ENCODE assay signal across 2 cellular contexts in genomic region chr13:41919031-41919740, GRCh38.
TF ChIP-seq lines count a peak whose summit lies in the region.

No MANE protein-coding gene starts in this region.

TF ChIP-seq in GM23338, 12 proteins besides CTCF, POLR2A, EP300 and RAD21:
- TF ChIP-seq REST (IDR thresholded peaks at IDR 0.05; ENCODE audit: unreplicated experiment), result no peak
- no peak for TF ChIP-seq ZNF114 (CRISPR knock-in tag; IDR thresholded peaks at IDR 0.05)
- TF ChIP-seq EZH2 (IDR thresholded peaks at IDR 0.05; ENCODE audit: low read depth, unreplicated experiment), result no peak
- no peak for TF ChIP-seq NANOG (IDR thresholded peaks at IDR 0.05; ENCODE audit: borderline replicate concordance)
- TF ChIP-seq STAT1 (IDR thresholded peaks at IDR 0.05; ENCODE audit: unreplicated experiment), result no peak
- TF ChIP-seq JUNB (IDR thresholded peaks at IDR 0.05; ENCODE audit: unreplicated experiment), result no peak
- no peak for TF ChIP-seq CREB1 (CRISPR knock-in tag; IDR thresholded peaks at IDR 0.05; ENCODE audit: low read depth)
- TF ChIP-seq, protein P1, sequence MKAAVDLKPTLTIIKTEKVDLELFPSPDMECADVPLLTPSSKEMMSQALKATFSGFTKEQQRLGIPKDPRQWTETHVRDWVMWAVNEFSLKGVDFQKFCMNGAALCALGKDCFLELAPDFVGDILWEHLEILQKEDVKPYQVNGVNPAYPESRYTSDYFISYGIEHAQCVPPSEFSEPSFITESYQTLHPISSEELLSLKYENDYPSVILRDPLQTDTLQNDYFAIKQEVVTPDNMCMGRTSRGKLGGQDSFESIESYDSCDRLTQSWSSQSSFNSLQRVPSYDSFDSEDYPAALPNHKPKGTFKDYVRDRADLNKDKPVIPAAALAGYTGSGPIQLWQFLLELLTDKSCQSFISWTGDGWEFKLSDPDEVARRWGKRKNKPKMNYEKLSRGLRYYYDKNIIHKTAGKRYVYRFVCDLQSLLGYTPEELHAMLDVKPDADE (IDR thresholded peaks at IDR 0.05), result no peak
- no peak for TF ChIP-seq ZNF462 (CRISPR knock-in tag; IDR thresholded peaks at IDR 0.05)
- TF ChIP-seq ZNF331 (CRISPR knock-in tag; IDR thresholded peaks at IDR 0.05; ENCODE audit: low read depth), result no peak
- no peak for TF ChIP-seq EZH2phosphoT487 (IDR thresholded peaks at IDR 0.05; ENCODE audit: unreplicated experiment)
- no peak for TF ChIP-seq POLR2AphosphoS5 (IDR thresholded peaks at IDR 0.05; ENCODE audit: low read depth)
TF ChIP-seq in GM23338: peak in this region for 0.

TF ChIP-seq in HEK293T, 16 proteins besides CTCF, POLR2A, EP300 and RAD21:
- TF ChIP-seq NFRKB (IDR thresholded peaks at IDR 0.05), result no peak
- TF ChIP-seq ELF4 (IDR thresholded peaks at IDR 0.05), result no peak
- TF ChIP-seq HDGF (IDR thresholded peaks at IDR 0.05; ENCODE audit: borderline replicate concordance), result no peak
- TF ChIP-seq FOXM1 (IDR thresholded peaks at IDR 0.05; ENCODE audit: borderline replicate concordance), result no peak
- TF ChIP-seq SP1 (IDR thresholded peaks at IDR 0.05), result no peak
- TF ChIP-seq FOXK2 (IDR thresholded peaks at IDR 0.05), result no peak
- TF ChIP-seq ARNT (IDR thresholded peaks at IDR 0.05), result no peak
- no peak for TF ChIP-seq LEF1 (IDR thresholded peaks at IDR 0.05; ENCODE audit: borderline replicate concordance)
- TF ChIP-seq FOXA1 (IDR thresholded peaks at IDR 0.05), result no peak
- no peak for TF ChIP-seq BHLHE40 (IDR thresholded peaks at IDR 0.05; ENCODE audit: borderline replicate concordance)
TF ChIP-seq in HEK293T: peak in this region for 0.
